8 cellular contexts compared by ENCODE assay signal in genomic region chr12:74689071-74689655, GRCh38.
A peak's percentile ranks its signal among the peaks of the same experiment; 100 is the strongest.
DNase-seq lines count a peak whose midpoint lies in the region; ATAC-seq, FAIRE-seq and TF ChIP-seq lines count a peak whose summit lies in the region.

No MANE protein-coding gene starts in this region.

- no peak overlapping the region for H2BK12ac ChIP-seq in H1 (ENCODE audit: low read depth, low read length)
- no peak overlapping the region for H2BK12ac ChIP-seq in neuronal stem cell (ENCODE audit: low read length)

- no peak overlapping the region for H3K27ac ChIP-seq in DOHH2 (ENCODE audit: low read depth, low read length)
- no peak overlapping the region for H3K27ac ChIP-seq in H1 (ENCODE audit: low read depth, low read length)
- no peak overlapping the region for H3K27ac ChIP-seq in neuronal stem cell (replicated peaks; ENCODE audit: low read length)

- H3K36me3 Mint-ChIP-seq in stimulated activated memory B cell treated with anti-CD40 and anti-IgM and Interleukin-4, amounts not matched to agents 10 μg/mL and 1 μg/mL and 100 μg/mL, for 72 hours = no peaks in the 10 kb centered on the region

- no peak overlapping the region for H3K56ac ChIP-seq in H1 (replicated peaks; ENCODE audit: insufficient read length, low read depth, low read length)

- H3K23ac ChIP-seq in H1 (ENCODE audit: insufficient read length) = no peak overlapping the region
- no peak overlapping the region for H3K23ac ChIP-seq in neuronal stem cell (ENCODE audit: low read depth, low read length, poor library complexity)

- TF ChIP-seq CTCF in DOHH2 (IDR thresholded peaks at IDR 0.05; ENCODE audit: low read depth, low read length, poor library complexity, severe bottlenecking) = peak; percentile 48
- TF ChIP-seq CTCF in H1 (IDR thresholded peaks at IDR 0.05; ENCODE audit: control extremely low read depth in 1 of 3, insufficient read depth in 1 of 3, low read depth in 1 of 3, low read length in 3 of 3) = peak in 2 of 3 experiments; percentile 8 to 46; a peak in 2 of 4 replicates

- no peak overlapping the region for H3K27ac Mint-ChIP-seq in stimulated activated memory B cell treated with anti-CD40 and anti-IgM and Interleukin-4, amounts not matched to agents 10 μg/mL and 1 μg/mL and 100 μg/mL, for 72 hours

- H2BK5ac ChIP-seq in H1 (ENCODE audit: low read depth, low read length) (no peak overlapping the region), neuronal stem cell (ENCODE audit: low read length) (no peak overlapping the region)

- TF ChIP-seq EP300 in H1 (IDR thresholded peaks at IDR 0.05; ENCODE audit: borderline replicate concordance in 1 of 2, low read depth in 2 of 2, low read length in 2 of 2) = no peak

- no peaks in the 10 kb centered on the region for H3K9me2 ChIP-seq in DOHH2 (replicated peaks; ENCODE audit: control insufficient read depth, low read length)

- peak; percentile 58 to 63 for TF ChIP-seq RAD21 in H1 (IDR thresholded peaks at IDR 0.05 in 1 of 2, conservative IDR thresholded peaks at IDR 0.05 in 1 of 2; ENCODE audit: low read depth in 2 of 2, low read length in 2 of 2)

- no peak overlapping the region for H2BK20ac ChIP-seq in H1 (ENCODE audit: low read length)

- H3K4me2 ChIP-seq in DOHH2 (ENCODE audit: low read length) = no peak overlapping the region
- no peak overlapping the region for H3K4me2 ChIP-seq in H1 (ENCODE audit: insufficient read depth in 1 of 2, low read depth in 2 of 2, low read length in 2 of 2)
- no peak overlapping the region for H3K4me2 ChIP-seq in neuronal stem cell (ENCODE audit: insufficient read depth, low read length, poor library complexity, severe bottlenecking)

- no peak for TF ChIP-seq POLR2A in H1 (IDR thresholded peaks at IDR 0.05; ENCODE audit: control extremely low read depth in 1 of 2, low read depth in 2 of 2, low read length in 2 of 2)

- ATAC-seq in HG03159 (IDR thresholded peaks at IDR 0.05; ENCODE audit: unreplicated experiment) = peak; percentile 71
- no peak for ATAC-seq in GM18520 (IDR thresholded peaks at IDR 0.05; ENCODE audit: unreplicated experiment)
- no peak for ATAC-seq in stimulated activated memory B cell treated with anti-CD40 and anti-IgM and Interleukin-4, amounts not matched to agents 10 μg/mL and 1 μg/mL and 100 μg/mL, for 72 hours
- ATAC-seq in GM21576 (IDR thresholded peaks at IDR 0.05; ENCODE audit: unreplicated experiment) = no peak

- FAIRE-seq in H1 (lab: Jason Lieb, UNC) = peak; percentile 24

- H2AFZ ChIP-seq in H1 (ENCODE audit: low read length) = no peak overlapping the region
- H2AFZ ChIP-seq in neuronal stem cell (ENCODE audit: low read length) = no peak overlapping the region

- no peaks in the 10 kb centered on the region for H3F3A ChIP-seq in DOHH2 (ENCODE audit: control insufficient read depth, insufficient read depth)

- peaks cover 4% of the 10 kb centered on the region for H3K9me3 Mint-ChIP-seq in stimulated activated memory B cell treated with anti-CD40 and anti-IgM and Interleukin-4, amounts not matched to agents 10 μg/mL and 1 μg/mL and 100 μg/mL, for 72 hours

- H3K4me3 ChIP-seq in DOHH2 (ENCODE audit: low read length) = no peak overlapping the region
- no peak overlapping the region for H3K4me3 ChIP-seq in H1 (ENCODE audit: extremely low read depth in 1 of 4, insufficient read depth in 2 of 4, low read depth in 3 of 4, low read length in 4 of 4)
- H3K4me3 ChIP-seq in neuronal stem cell (ENCODE audit: low read length in 2 of 2) = no peak overlapping the region

- no peaks in the 10 kb centered on the region for H3K23me2 ChIP-seq in H1 (ENCODE audit: low read depth, low read length)

- H3K14ac ChIP-seq in H1 (ENCODE audit: insufficient read length) (no peak overlapping the region), neuronal stem cell (ENCODE audit: low read length) (no peak overlapping the region)

- no peaks in the 10 kb centered on the region for H3K9me3 ChIP-seq in DOHH2 (ENCODE audit: control insufficient read depth, insufficient read depth, low read length)
- H3K9me3 ChIP-seq in H1 (ENCODE audit: insufficient read depth in 2 of 2, low read depth in 1 of 2, low read length in 1 of 2) = no peaks in the 10 kb centered on the region
- H3K9me3 ChIP-seq in neuronal stem cell (replicated peaks in 1 of 2; ENCODE audit: control insufficient read depth in 2 of 2, insufficient read depth in 1 of 2, low read depth in 1 of 2, low read length in 2 of 2) = peaks cover 2 to 3% of the 10 kb centered on the region in 2 donors

- H3K27me3 Mint-ChIP-seq in stimulated activated memory B cell treated with anti-CD40 and anti-IgM and Interleukin-4, amounts not matched to agents 10 μg/mL and 1 μg/mL and 100 μg/mL, for 72 hours = no peaks in the 10 kb centered on the region

- no peak overlapping the region for H3K9ac ChIP-seq in H1 (replicated peaks in 1 of 4; ENCODE audit: extremely low read depth in 1 of 4, low read depth in 3 of 4, low read length in 3 of 4)
- no peak overlapping the region for H3K9ac ChIP-seq in neuronal stem cell (ENCODE audit: low read depth, low read length, poor library complexity)

- no peaks in the 10 kb centered on the region for H3K4me1 Mint-ChIP-seq in stimulated activated memory B cell treated with anti-CD40 and anti-IgM and Interleukin-4, amounts not matched to agents 10 μg/mL and 1 μg/mL and 100 μg/mL, for 72 hours

- H3K4me1 ChIP-seq in DOHH2 (ENCODE audit: control insufficient read depth, low read length) = no peaks in the 10 kb centered on the region
- H3K4me1 ChIP-seq in H1 (replicated peaks in 1 of 4; ENCODE audit: control insufficient read depth in 3 of 4, insufficient read depth in 4 of 4, low read length in 3 of 4) = no peaks in the 10 kb centered on the region
- no peaks in the 10 kb centered on the region for H3K4me1 ChIP-seq in neuronal stem cell (ENCODE audit: control insufficient read depth in 2 of 2, insufficient read depth in 1 of 2, low read depth in 1 of 2, low read length in 2 of 2)

- H3K79me1 ChIP-seq in H1 (ENCODE audit: low read depth, low read length) (no peaks in the 10 kb centered on the region), neuronal stem cell (ENCODE audit: low read depth, low read length) (no peaks in the 10 kb centered on the region)

- H3K4me3 Mint-ChIP-seq in stimulated activated memory B cell treated with anti-CD40 and anti-IgM and Interleukin-4, amounts not matched to agents 10 μg/mL and 1 μg/mL and 100 μg/mL, for 72 hours = no peak overlapping the region

- DNase-seq in NCI-H82 (lab: John Stamatoyannopoulos, UW) (peak; percentile 71), H1 (ENCODE audit: low read depth in 1 of 2, low spot score in 2 of 2) (no peak), neuronal stem cell (ENCODE audit: low spot score) (peak; percentile 4)

- H4K20me1 ChIP-seq in DOHH2 (ENCODE audit: control insufficient read depth, insufficient read depth, low read depth, low read length) = no peaks in the 10 kb centered on the region
- H4K20me1 ChIP-seq in H1 (replicated peaks in 1 of 2; ENCODE audit: control insufficient read depth in 1 of 2, insufficient read depth in 2 of 2, low read length in 2 of 2) = no peaks in the 10 kb centered on the region

- H3K4ac ChIP-seq in H1 (replicated peaks; ENCODE audit: insufficient read length, low read depth, low read length) = no peak overlapping the region
- no peak overlapping the region for H3K4ac ChIP-seq in neuronal stem cell (ENCODE audit: low read length)

- CTCF ChIA-PET in H1 (lab: Charles Lee; ENCODE audit: partially characterized antibody) = interaction anchor here (0.7 to 2.3 kb wide), 12 partner anchors 9 to 796 kb away, joined by 3 to 10 read pairs (median 4); partner anchors contain the start of gene KCNC2

- H3K79me2 ChIP-seq in DOHH2 (ENCODE audit: control insufficient read depth, low read length) = no peaks in the 10 kb centered on the region
- H3K79me2 ChIP-seq in H1 (ENCODE audit: control insufficient read depth in 1 of 2, insufficient read depth in 2 of 2, low read length in 2 of 2) = no peaks in the 10 kb centered on the region

- H3K18ac ChIP-seq in H1 (ENCODE audit: extremely low read depth, low read length) = no peak overlapping the region
- no peak overlapping the region for H3K18ac ChIP-seq in neuronal stem cell (ENCODE audit: low read length)

- H2BK15ac ChIP-seq in H1 (ENCODE audit: low read length) (no peak overlapping the region), neuronal stem cell (ENCODE audit: low read length) (no peak overlapping the region)

- H3K27me3 ChIP-seq in DOHH2 (ENCODE audit: control insufficient read depth, low read length) (no peaks in the 10 kb centered on the region; the same call in 1 of the 2 replicates), H1 (replicated peaks in 1 of 4; ENCODE audit: control insufficient read depth in 3 of 4, extremely low read depth in 1 of 4, insufficient read depth in 3 of 4, low read length in 3 of 4) (no peaks in the 10 kb centered on the region), neuronal stem cell (ENCODE audit: control insufficient read depth in 3 of 3, insufficient read depth in 3 of 3, low read depth in 1 of 3, low read length in 3 of 3) (no peaks in the 10 kb centered on the region)

- no peak overlapping the region for H4K91ac ChIP-seq in H1 (replicated peaks; ENCODE audit: insufficient read length, low read length)
- no peak overlapping the region for H4K91ac ChIP-seq in neuronal stem cell (ENCODE audit: low read depth, low read length, poor library complexity)

- H2BK120ac ChIP-seq in H1 (replicated peaks; ENCODE audit: low read depth, low read length) (no peak overlapping the region), neuronal stem cell (ENCODE audit: low read depth, low read length) (no peak overlapping the region)

- WGBS in H1 (ENCODE audit: extremely low coverage in 1 of 2, insufficient coverage in 1 of 2, insufficient read length in 1 of 2, insufficient replicate concordance in 2 of 2, low coverage in 1 of 2, low lambda C conversion rate in 2 of 2, missing lambda C conversion rate in 1 of 2), 2 experiments = 65% methylated on average over 3 of the region's 3 CpGs; no CpG with 5 or more reads in 1 of the 2 experiments
- no CpG with 5 or more reads among the region's 3 CpGs for WGBS in neuronal stem cell (ENCODE audit: extremely low coverage in 2 of 2, insufficient read length in 2 of 2, insufficient replicate concordance in 1 of 2), 2 donors

- H4K8ac ChIP-seq in H1 (ENCODE audit: extremely low read depth, insufficient read depth, low read length) = no peak overlapping the region
- no peak overlapping the region for H4K8ac ChIP-seq in neuronal stem cell (ENCODE audit: low read depth, low read length)

- H4K5ac ChIP-seq in H1 (ENCODE audit: insufficient read length, low read depth, low read length) = no peak overlapping the region

- H3K36me3 ChIP-seq in DOHH2 (ENCODE audit: control insufficient read depth, low read length) = no peaks in the 10 kb centered on the region
- no peaks in the 10 kb centered on the region for H3K36me3 ChIP-seq in H1 (ENCODE audit: control insufficient read depth in 2 of 4, insufficient read depth in 4 of 4, low read length in 3 of 4)
- no peaks in the 10 kb centered on the region for H3K36me3 ChIP-seq in neuronal stem cell (replicated peaks in 1 of 2; ENCODE audit: control insufficient read depth in 2 of 2, insufficient read depth in 2 of 2, low read length in 2 of 2)

- H2AK5ac ChIP-seq in H1 (ENCODE audit: low read depth, low read length) (no peak overlapping the region), neuronal stem cell (ENCODE audit: low read depth, low read length) (no peak overlapping the region)

- POLR2A ChIA-PET in H1 (lab: Charles Lee; ENCODE audit: partially characterized antibody) = no interaction called here

TF ChIP-seq in H1, 55 proteins besides CTCF, POLR2A, EP300 and RAD21 (continues in another document):
- TF ChIP-seq JUND (IDR thresholded peaks at IDR 0.05; ENCODE audit: low read length) = no peak

Comparison
In these comparisons a context has a peak if more than half of its experiments do, and no peak if none do; other contexts are left out.
1. DNase-seq: peak in NCI-H82 (single experiment) and neuronal stem cell (single experiment); none in H1 (0 of 2).